Comparison of ENCODE assay signal across 13 cellular contexts in the genomic region with DNA sequence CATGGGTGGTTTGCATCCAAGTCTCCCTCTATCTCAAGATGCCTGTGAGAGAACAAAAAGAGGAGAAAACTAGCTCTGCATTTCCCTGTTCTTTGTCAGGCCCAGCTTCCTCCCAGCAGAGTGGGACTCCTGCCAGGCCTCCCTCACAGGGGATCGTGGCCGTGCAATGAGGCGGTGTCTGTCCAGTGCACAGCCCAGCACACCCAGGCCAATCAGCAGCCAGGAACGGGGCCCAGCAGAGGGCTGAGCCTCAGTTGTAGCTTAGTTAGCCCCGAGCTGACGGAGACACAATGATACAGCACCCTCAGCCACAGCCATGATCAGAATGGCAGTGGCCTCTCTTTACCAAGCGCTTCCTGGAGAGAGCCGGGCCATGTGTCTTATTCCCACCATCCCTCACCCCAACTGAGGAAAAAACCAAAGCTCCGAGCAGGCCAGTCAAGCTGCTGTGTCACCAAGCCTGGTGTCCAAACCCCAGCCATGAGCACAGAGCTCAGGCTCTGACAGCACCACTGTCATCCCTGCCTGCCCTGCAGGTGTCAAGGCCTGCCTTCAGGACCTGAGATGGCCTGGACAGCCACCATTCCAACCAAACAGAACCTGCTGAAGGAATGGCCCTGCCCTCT.
DNase-seq lines count a peak whose midpoint lies in the region; ATAC-seq and TF ChIP-seq lines count a peak whose summit lies in the region.
"Had no signal": no experiment of that assay in that cellular context is flagged by ENCODE, and none has a peak within 500 bp of the region (broad histone marks: within the 10 kb centered on the region; RNA-seq: fewer than 3 reads in every experiment).

No MANE protein-coding gene starts in this region.

- no peaks in the 10 kb centered on the region for H3K27me3 Mint-ChIP-seq in endodermal cell (ENCODE audit: insufficient read depth)
- H3K27me3 Mint-ChIP-seq: natural killer cell treated with Interleukin-12 subunit alpha and Interleukin-12 subunit beta and Interleukin-15 and Interleukin-18, amount 100 ng/mL, for 72 hours had no signal

- no peak overlapping the region for H3K4me3 Mint-ChIP-seq in endodermal cell
- H3K4me3 Mint-ChIP-seq: activated naive CD4-positive, alpha-beta T cell treated with anti-CD3 and anti-CD28 coated beads for 36 hours; natural killer cell treated with Interleukin-12 subunit alpha and Interleukin-12 subunit beta and Interleukin-15 and Interleukin-18, amount 100 ng/mL, for 72 hours had no signal

- H3K27ac ChIP-seq in endodermal cell (ENCODE audit: low read depth, low read length) (no peak overlapping the region), testis (no peak overlapping the region)

- H3K9me3 ChIP-seq in endodermal cell (ENCODE audit: control insufficient read depth, low read length) = no peaks in the 10 kb centered on the region
- no peaks in the 10 kb centered on the region for H3K9me3 ChIP-seq in testis

- no peaks in the 10 kb centered on the region for H3K36me3 Mint-ChIP-seq in endodermal cell (ENCODE audit: low read depth)
- H3K36me3 Mint-ChIP-seq: natural killer cell treated with Interleukin-12 subunit alpha and Interleukin-12 subunit beta and Interleukin-15 and Interleukin-18, amount 100 ng/mL, for 72 hours had no signal

- TF ChIP-seq POLR2A in testis (IDR thresholded peaks at IDR 0.05) = no peak

- H3K27me3 ChIP-seq in endodermal cell (ENCODE audit: control insufficient read depth, insufficient read depth, low read length, poor library complexity, severe bottlenecking) (no peaks in the 10 kb centered on the region), testis (no peaks in the 10 kb centered on the region)

- H3K4me1 ChIP-seq in endodermal cell (ENCODE audit: control insufficient read depth, insufficient read depth, low read length) = peaks cover 15% of the 10 kb centered on the region
- H3K4me1 ChIP-seq in testis = peaks cover 5% of the 10 kb centered on the region

- DNase-seq in endodermal cell (no peak), hypothalamus (lab: John Stamatoyannopoulos, UW) (peak in 34 of 51 donors; percentile 4 to 53 (median 25)), testis (peak; percentile 85), NOMO-1 treated with dmso at 0.1 percent for 144 hours (lab: John Stamatoyannopoulos, UW; ENCODE audit: unreplicated experiment) (no peak)
- no peak for DNase-seq in stimulated activated CD4-positive, alpha-beta T cell treated with anti-CD3 and anti-CD28 coated beads, Interleukin-4, amount 100 ng/mL, for 4 hours
- DNase-seq in activated CD4-positive, CD25-positive, alpha-beta regulatory T cell (lab: John Stamatoyannopoulos, UW) = no peak
- DNase-seq: activated CD4-positive, alpha-beta T cell treated with anti-CD3 and anti-CD28 coated beads for 48 hours; activated naive CD4-positive, alpha-beta T cell treated with anti-CD3 and anti-CD28 coated beads for 36 hours; DMS53; effector CD4-positive, alpha-beta T cell; NCI-H345 had no signal

- intact Hi-C loops in testis (cut with DNase I; ENCODE audit: low total_unique reads) = no loop called here

- no peaks in the 10 kb centered on the region for H3K9me3 Mint-ChIP-seq in endodermal cell
- H3K9me3 Mint-ChIP-seq: activated naive CD4-positive, alpha-beta T cell treated with anti-CD3 and anti-CD28 coated beads for 36 hours; natural killer cell treated with Interleukin-12 subunit alpha and Interleukin-12 subunit beta and Interleukin-15 and Interleukin-18, amount 100 ng/mL, for 72 hours had no signal

- H3K4me3 ChIP-seq in endodermal cell (ENCODE audit: low read length) = no peak overlapping the region
- H3K4me3 ChIP-seq in testis = no peak overlapping the region

- no peak overlapping the region for H3K9ac ChIP-seq in endodermal cell (ENCODE audit: extremely low read depth, low read length, poor library complexity, severe bottlenecking)

- peaks cover 25% of the 10 kb centered on the region for H3K4me1 Mint-ChIP-seq in endodermal cell

- peak; percentile 67 for ATAC-seq in SK-N-SH treated with all-trans-retinoic acid at 6 μM for 48 hours
- ATAC-seq: natural killer cell treated with Interleukin-12 subunit alpha and Interleukin-12 subunit beta and Interleukin-15 and Interleukin-18, amount 100 ng/mL, for 72 hours had no signal

- TF ChIP-seq CTCF in endodermal cell (conservative IDR thresholded peaks at IDR 0.05) = peak; percentile 14
- TF ChIP-seq CTCF in testis (IDR thresholded peaks at IDR 0.05) = no peak

- 88 to 93% methylated on average over 5 to 9 of the region's 9 CpGs for WGBS in endodermal cell (ENCODE audit: insufficient coverage in 1 of 2, insufficient read length in 1 of 2), 2 experiments
- 55 to 73% methylated on average over 8 to 9 of the region's 9 CpGs for WGBS in testis, 2 donors

- no peaks in the 10 kb centered on the region for H3K36me3 ChIP-seq in endodermal cell (ENCODE audit: control insufficient read depth, insufficient read depth, low read length)
- no peaks in the 10 kb centered on the region for H3K36me3 ChIP-seq in testis (ENCODE audit: low read depth, missing control alignments)

- H3K27ac Mint-ChIP-seq in endodermal cell = no peak overlapping the region
- H3K27ac Mint-ChIP-seq: activated naive CD4-positive, alpha-beta T cell treated with anti-CD3 and anti-CD28 coated beads for 36 hours; natural killer cell treated with Interleukin-12 subunit alpha and Interleukin-12 subunit beta and Interleukin-15 and Interleukin-18, amount 100 ng/mL, for 72 hours had no signal

TF ChIP-seq in SK-N-SH treated with all-trans-retinoic acid at 6 μM for 48 hours, 23 proteins besides CTCF, POLR2A, EP300 and RAD21:
- TF ChIP-seq, protein P1, sequence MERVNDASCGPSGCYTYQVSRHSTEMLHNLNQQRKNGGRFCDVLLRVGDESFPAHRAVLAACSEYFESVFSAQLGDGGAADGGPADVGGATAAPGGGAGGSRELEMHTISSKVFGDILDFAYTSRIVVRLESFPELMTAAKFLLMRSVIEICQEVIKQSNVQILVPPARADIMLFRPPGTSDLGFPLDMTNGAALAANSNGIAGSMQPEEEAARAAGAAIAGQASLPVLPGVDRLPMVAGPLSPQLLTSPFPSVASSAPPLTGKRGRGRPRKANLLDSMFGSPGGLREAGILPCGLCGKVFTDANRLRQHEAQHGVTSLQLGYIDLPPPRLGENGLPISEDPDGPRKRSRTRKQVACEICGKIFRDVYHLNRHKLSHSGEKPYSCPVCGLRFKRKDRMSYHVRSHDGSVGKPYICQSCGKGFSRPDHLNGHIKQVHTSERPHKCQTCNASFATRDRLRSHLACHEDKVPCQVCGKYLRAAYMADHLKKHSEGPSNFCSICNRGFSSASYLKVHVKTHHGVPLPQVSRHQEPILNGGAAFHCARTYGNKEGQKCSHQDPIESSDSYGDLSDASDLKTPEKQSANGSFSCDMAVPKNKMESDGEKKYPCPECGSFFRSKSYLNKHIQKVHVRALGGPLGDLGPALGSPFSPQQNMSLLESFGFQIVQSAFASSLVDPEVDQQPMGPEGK (CRISPR knock-in tag; IDR thresholded peaks at IDR 0.05; ENCODE audit: borderline replicate concordance) = no peak
- TF ChIP-seq, protein P2, sequence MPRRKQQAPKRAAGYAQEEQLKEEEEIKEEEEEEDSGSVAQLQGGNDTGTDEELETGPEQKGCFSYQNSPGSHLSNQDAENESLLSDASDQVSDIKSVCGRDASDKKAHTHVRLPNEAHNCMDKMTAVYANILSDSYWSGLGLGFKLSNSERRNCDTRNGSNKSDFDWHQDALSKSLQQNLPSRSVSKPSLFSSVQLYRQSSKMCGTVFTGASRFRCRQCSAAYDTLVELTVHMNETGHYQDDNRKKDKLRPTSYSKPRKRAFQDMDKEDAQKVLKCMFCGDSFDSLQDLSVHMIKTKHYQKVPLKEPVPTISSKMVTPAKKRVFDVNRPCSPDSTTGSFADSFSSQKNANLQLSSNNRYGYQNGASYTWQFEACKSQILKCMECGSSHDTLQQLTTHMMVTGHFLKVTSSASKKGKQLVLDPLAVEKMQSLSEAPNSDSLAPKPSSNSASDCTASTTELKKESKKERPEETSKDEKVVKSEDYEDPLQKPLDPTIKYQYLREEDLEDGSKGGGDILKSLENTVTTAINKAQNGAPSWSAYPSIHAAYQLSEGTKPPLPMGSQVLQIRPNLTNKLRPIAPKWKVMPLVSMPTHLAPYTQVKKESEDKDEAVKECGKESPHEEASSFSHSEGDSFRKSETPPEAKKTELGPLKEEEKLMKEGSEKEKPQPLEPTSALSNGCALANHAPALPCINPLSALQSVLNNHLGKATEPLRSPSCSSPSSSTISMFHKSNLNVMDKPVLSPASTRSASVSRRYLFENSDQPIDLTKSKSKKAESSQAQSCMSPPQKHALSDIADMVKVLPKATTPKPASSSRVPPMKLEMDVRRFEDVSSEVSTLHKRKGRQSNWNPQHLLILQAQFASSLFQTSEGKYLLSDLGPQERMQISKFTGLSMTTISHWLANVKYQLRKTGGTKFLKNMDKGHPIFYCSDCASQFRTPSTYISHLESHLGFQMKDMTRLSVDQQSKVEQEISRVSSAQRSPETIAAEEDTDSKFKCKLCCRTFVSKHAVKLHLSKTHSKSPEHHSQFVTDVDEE (CRISPR knock-in tag; IDR thresholded peaks at IDR 0.05) = no peak
- TF ChIP-seq TCF4 (CRISPR knock-in tag; IDR thresholded peaks at IDR 0.05; ENCODE audit: borderline replicate concordance) = no peak
- TF ChIP-seq ARNTL (CRISPR knock-in tag; IDR thresholded peaks at IDR 0.05; ENCODE audit: borderline replicate concordance, low read depth) = no peak

Comparison
In these comparisons a context has a peak if more than half of its experiments do, and no peak if none do; other contexts are left out.
1. DNase-seq: peak in hypothalamus (34 of 51) and testis (single experiment); none in endodermal cell (single experiment), stimulated activated CD4-positive, alpha-beta T cell treated with anti-CD3 and anti-CD28 coated beads, Interleukin-4, amount 100 ng/mL, for 4 hours (0 of 2), NOMO-1 treated with dmso at 0.1 percent for 144 hours (single experiment) and activated CD4-positive, CD25-positive, alpha-beta regulatory T cell (0 of 4).